In the genomic region with DNA sequence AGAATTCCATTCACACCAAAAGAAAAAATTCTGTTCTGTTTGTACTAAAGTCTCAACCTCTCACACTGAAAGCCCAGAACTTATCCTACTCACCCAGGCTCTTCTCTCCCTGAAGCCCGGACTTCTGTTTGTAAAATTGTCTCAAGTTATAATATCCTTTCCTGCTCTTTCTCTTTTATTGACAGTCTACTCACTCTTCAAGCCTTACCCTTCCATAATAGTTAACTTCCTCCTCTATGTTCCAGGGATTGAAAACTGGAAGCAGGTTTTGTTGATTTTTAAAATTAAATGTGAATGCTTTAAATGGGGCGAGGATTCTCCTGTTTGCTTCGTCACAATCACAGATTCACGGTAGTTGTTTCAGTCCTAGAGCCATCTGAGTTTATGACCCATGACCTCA, we compare ENCODE assay signal across 23 cellular contexts. TPM values are rescaled to one million over a fixed set of nuclear protein-coding genes. Genes with fewer than 3 reads are reported as not detected.
DNase-seq lines count a peak whose midpoint lies in the region; ATAC-seq, FAIRE-seq and TF ChIP-seq lines count a peak whose summit lies in the region.
"Had no signal": no experiment of that assay in that cellular context is flagged by ENCODE, and none has a peak within 500 bp of the region (broad histone marks: within the 10 kb centered on the region; RNA-seq: fewer than 3 reads in every experiment).

No MANE protein-coding gene starts in this region.

- FAIRE-seq in HepG2 (lab: Jason Lieb, UNC) (no peak), astrocyte (lab: Jason Lieb, UNC) (no peak)
- FAIRE-seq: GM18507, H54 had no signal

- H3K4me1 Mint-ChIP-seq in astrocyte (ENCODE audit: low read depth, unreplicated experiment) (peaks cover 45% of the 10 kb centered on the region), neural progenitor cell (no peaks in the 10 kb centered on the region)
- H3K4me1 Mint-ChIP-seq: CD4-positive, CD25-positive, alpha-beta regulatory T cell had no signal

- WGBS in liver: 76% methylated on average over 4 of the region's 4 CpGs
- 46% methylated on average over 4 of the region's 4 CpGs for WGBS in HepG2 (ENCODE audit: low lambda C conversion rate)

- no peak for TF ChIP-seq POLR2A in HepG2 (IDR thresholded peaks at IDR 0.05; ENCODE audit: insufficient read depth in 1 of 2, low read depth in 2 of 2, low read length in 2 of 2)

- no peak for DNase-seq in HepG2 (ENCODE audit: low spot score)
- DNase-seq in astrocyte (ENCODE audit: low read depth): no peak
- DNase-seq in left colon: no peak
- no peak for DNase-seq in left lobe of liver (ENCODE audit: low spot score)
- DNase-seq in HK-2 (ENCODE audit: unreplicated experiment): no peak
- no peak for DNase-seq in neural progenitor cell (ENCODE audit: low spot score)
- DNase-seq in iPS-NIHi7 (ENCODE audit: extremely low spot score): no peak
- DNase-seq: CD4-positive, CD25-positive, alpha-beta regulatory T cell; COR-L47; DMS153; GDM1; KBM-7; NCI-H1092 treated with DMSO at 0.1 percent for 48 hours; NCI-H1436 treated with DMSO at 0.1 percent for 48 hours; NCI-H2081 treated with DMSO at 0.1 percent for 48 hours; NCI-H510A; NCI-H774; NK-92 treated with Interleukin-12 subunit alpha and Interleukin-12 subunit beta, amount 100 ng/mL, for 24 hours; Peyer's patch had no signal

- H3K9me3 Mint-ChIP-seq in astrocyte (ENCODE audit: unreplicated experiment): peaks cover 2% of the 10 kb centered on the region
- H3K9me3 Mint-ChIP-seq in neural progenitor cell: no peaks in the 10 kb centered on the region

- POLR2A ChIA-PET in HepG2 (lab: Yijun Ruan, JAX): no interaction called here

- no peaks in the 10 kb centered on the region for H3K36me3 Mint-ChIP-seq in astrocyte (ENCODE audit: low read depth, unreplicated experiment)
- H3K36me3 Mint-ChIP-seq in neural progenitor cell: no peaks in the 10 kb centered on the region
- H3K36me3 Mint-ChIP-seq: CD4-positive, CD25-positive, alpha-beta regulatory T cell had no signal

- no peaks in the 10 kb centered on the region for H3F3A ChIP-seq in neural progenitor cell (ENCODE audit: low read depth)

- H3K4me3 ChIP-seq in liver (ENCODE audit: low read depth in 1 of 3, low read length in 3 of 3): no peak overlapping the region
- H3K4me3 ChIP-seq in HepG2 (replicated peaks in 1 of 3; ENCODE audit: insufficient read depth in 1 of 3, low read depth in 2 of 3, low read length in 3 of 3): no peak overlapping the region
- no peak overlapping the region for H3K4me3 ChIP-seq in astrocyte (ENCODE audit: insufficient read depth, low read depth, low read length)
- H3K4me3 ChIP-seq in neural progenitor cell: no peak overlapping the region
- H3K4me3 ChIP-seq: Peyer's patch had no signal

- H3K4me3 Mint-ChIP-seq in astrocyte (ENCODE audit: unreplicated experiment): no peak overlapping the region
- H3K4me3 Mint-ChIP-seq in neural progenitor cell: no peak overlapping the region
- H3K4me3 Mint-ChIP-seq: CD4-positive, CD25-positive, alpha-beta regulatory T cell had no signal

- BruUV-seq in HepG2 (replicated peaks; lab: Mats Ljungman, UMichigan): no TSS peak

- CTCF ChIA-PET in HepG2 (lab: Yijun Ruan, JAX; ENCODE audit: low intra/inter-chr PET ratio, low total read pairs): no interaction called here

- H3K27ac Mint-ChIP-seq in astrocyte (ENCODE audit: unreplicated experiment) (peak overlapping the region; percentile 99), neural progenitor cell (no peak overlapping the region)
- H3K27ac Mint-ChIP-seq: CD4-positive, CD25-positive, alpha-beta regulatory T cell had no signal

- H3K4me1 ChIP-seq in liver (ENCODE audit: control insufficient read depth in 4 of 4, insufficient read depth in 4 of 4, low read length in 3 of 4) (peaks cover 0 to 17% (median 2%) of the 10 kb centered on the region in 4 donors), HepG2 (ENCODE audit: insufficient read depth, low read length) (peaks cover 20% of the 10 kb centered on the region), astrocyte (ENCODE audit: insufficient read depth, low read length) (peaks cover 24% of the 10 kb centered on the region), neural progenitor cell (no peaks in the 10 kb centered on the region)
- H3K4me1 ChIP-seq: Peyer's patch had no signal

- intact Hi-C loops in HepG2 (cut with micrococcal nuclease; ENCODE audit: unreplicated experiment): no loop called here
- intact Hi-C loops in left colon (cut with DNase I, micrococcal nuclease): no loop called here

- no peak for ATAC-seq in HepG2
- peak; percentile 68 for ATAC-seq in left colon
- no peak for ATAC-seq in left lobe of liver
- ATAC-seq: SK-N-SH treated with all-trans-retinoic acid at 6 μM for 48 hours had no signal

- peaks cover 0 to 4% (median 0%) of the 10 kb centered on the region in 4 donors for H3K9me3 ChIP-seq in liver (ENCODE audit: control insufficient read depth in 4 of 4, low read length in 3 of 4)
- no peaks in the 10 kb centered on the region for H3K9me3 ChIP-seq in HepG2 (ENCODE audit: low read length)
- H3K9me3 ChIP-seq in astrocyte (ENCODE audit: insufficient read depth, low read depth, low read length): no peaks in the 10 kb centered on the region
- H3K9me3 ChIP-seq in neural progenitor cell (ENCODE audit: low read depth): no peaks in the 10 kb centered on the region
- H3K9me3 ChIP-seq: Peyer's patch had no signal

- in situ Hi-C loops in HepG2 (cut with HindIII; ENCODE audit: extremely low pct_ligation_motif_present, low pct_unique_long_range_greater_than_20kb): no loop called here

- H3K27ac ChIP-seq in liver (ENCODE audit: low read depth in 1 of 2, low read length in 2 of 2) (peak overlapping the region; percentile 80 to 87), HepG2 (ENCODE audit: extremely low read length, insufficient read depth, low read length) (no peak overlapping the region), astrocyte (ENCODE audit: low read depth, low read length) (no peak overlapping the region), neural progenitor cell (no peak overlapping the region)

- H3K36me3 ChIP-seq in liver (ENCODE audit: control insufficient read depth in 4 of 4, insufficient read depth in 3 of 4, low read depth in 1 of 4, low read length in 3 of 4): no peaks in the 10 kb centered on the region
- no peaks in the 10 kb centered on the region for H3K36me3 ChIP-seq in HepG2 (replicated peaks in 1 of 2; ENCODE audit: control insufficient read depth in 1 of 2, insufficient read depth in 2 of 2, low read length in 2 of 2)
- no peaks in the 10 kb centered on the region for H3K36me3 ChIP-seq in astrocyte (ENCODE audit: insufficient read depth, low read length)
- H3K36me3 ChIP-seq in neural progenitor cell: no peaks in the 10 kb centered on the region
- H3K36me3 ChIP-seq: Peyer's patch had no signal

- H4K20me1 ChIP-seq in HepG2 (ENCODE audit: insufficient read depth, low read length) (no peaks in the 10 kb centered on the region), astrocyte (ENCODE audit: insufficient read depth, low read length) (no peaks in the 10 kb centered on the region), neural progenitor cell (ENCODE audit: low read depth) (no peaks in the 10 kb centered on the region)

- TF ChIP-seq CTCF in liver (IDR thresholded peaks at IDR 0.05; ENCODE audit: low read depth, low read length, missing input control): no peak
- TF ChIP-seq CTCF in HepG2 (CRISPR knock-in tag; IDR thresholded peaks at IDR 0.05): no peak
- TF ChIP-seq CTCF in astrocyte (IDR thresholded peaks at IDR 0.05; ENCODE audit: insufficient read depth, low read depth, low read length): no peak
- TF ChIP-seq CTCF in neural progenitor cell (IDR thresholded peaks at IDR 0.05): no peak

- H3K79me2 ChIP-seq in HepG2 (ENCODE audit: insufficient read depth, low read length) (no peaks in the 10 kb centered on the region), astrocyte (ENCODE audit: insufficient read depth, low read length) (no peaks in the 10 kb centered on the region), neural progenitor cell (ENCODE audit: low read depth) (no peaks in the 10 kb centered on the region)

- H3K27me3 ChIP-seq in liver (ENCODE audit: control insufficient read depth in 4 of 4, insufficient read depth in 4 of 4, low read length in 3 of 4) (no peaks in the 10 kb centered on the region), HepG2 (ENCODE audit: control insufficient read depth in 1 of 2, insufficient read depth in 2 of 2, low read length in 2 of 2) (no peaks in the 10 kb centered on the region), astrocyte (ENCODE audit: insufficient read depth, low read length) (no peaks in the 10 kb centered on the region), neural progenitor cell (no peaks in the 10 kb centered on the region)
- H3K27me3 ChIP-seq: Peyer's patch had no signal

- no peak overlapping the region for H2AFZ ChIP-seq in HepG2 (ENCODE audit: low read length)
- H2AFZ ChIP-seq in astrocyte (ENCODE audit: low read depth, low read length): no peak overlapping the region
- no peak overlapping the region for H2AFZ ChIP-seq in neural progenitor cell (replicated peaks)

- no peaks in the 10 kb centered on the region for H3K27me3 Mint-ChIP-seq in astrocyte (ENCODE audit: low read depth, unreplicated experiment)
- H3K27me3 Mint-ChIP-seq in neural progenitor cell (ENCODE audit: insufficient read depth, low read depth): peaks cover 4% of the 10 kb centered on the region

- peak overlapping the region in 1 of 2 donors; percentile 27 for H3K9ac ChIP-seq in liver (ENCODE audit: low read depth in 1 of 2, low read length in 2 of 2)
- no peak overlapping the region for H3K9ac ChIP-seq in HepG2 (ENCODE audit: insufficient read depth, low read depth, low read length)
- no peak overlapping the region for H3K9ac ChIP-seq in astrocyte (ENCODE audit: low read length)
- H3K9ac ChIP-seq in neural progenitor cell: no peak overlapping the region

- TF ChIP-seq RAD21 in liver (IDR thresholded peaks at IDR 0.05) (no peak), HepG2 (CRISPR knock-in tag; IDR thresholded peaks at IDR 0.05) (no peak)

- TF ChIP-seq EP300 in HepG2 (IDR thresholded peaks at IDR 0.05; ENCODE audit: low read depth in 2 of 2, low read length in 2 of 2) (no peak), HepG2 (CRISPR knock-in tag; IDR thresholded peaks at IDR 0.05; ENCODE audit: borderline replicate concordance) (no peak)

- H3K4me2 ChIP-seq in HepG2 (ENCODE audit: low read depth, low read length) (no peak overlapping the region), astrocyte (ENCODE audit: low read length) (no peak overlapping the region), neural progenitor cell (no peak overlapping the region)

RNA-seq across cellular contexts. Expression of a gene that starts 51.7 kb away (rescaled TPM):
- 1 to 10 TPM; 1.2 to 1.6 TPM for total RNA-seq in liver
- polyA plus RNA-seq in liver: 1 to 10 TPM in 1 of 2 donors, under 1 TPM in 1; 0.75 to 1.1 TPM
- total RNA-seq in HepG2 (2016; rRNA removed; fragmentation: Illumina TruSeq; extraction: Trizol): 2.8 and 3.3 TPM in 2 replicates
- 1.2 and 2.0 TPM in 2 replicates for total RNA-seq in HepG2 (2016; cell fraction: cytosol; rRNA removed; fragmentation: Illumina TruSeq; extraction: Trizol; ENCODE audit: low read depth)
- total RNA-seq in HepG2 (2016; cell fraction: insoluble cytoplasmic fraction; rRNA removed; fragmentation: Illumina TruSeq; extraction: Trizol): 3.4 and 3.8 TPM in 2 replicates
- total RNA-seq in HepG2 (2016; cell fraction: membrane; rRNA removed; fragmentation: Illumina TruSeq; extraction: Trizol): 1.9 and 2.1 TPM in 2 replicates
- 3.8 and 6.0 TPM in 2 replicates for total RNA-seq in HepG2 (2016; cell fraction: nucleus; rRNA removed; fragmentation: Illumina TruSeq; extraction: Trizol)
- polyA plus RNA-seq in HepG2 (2011; rRNA removed): 0.78 and 1.1 TPM in 2 replicates
- 0.64 and 0.81 TPM in 2 replicates for polyA plus RNA-seq in HepG2 (2011; cell fraction: cytosol; rRNA removed)
- 0.45 and 0.71 TPM in 2 replicates for polyA plus RNA-seq in HepG2 (2011; cell fraction: nucleus; rRNA removed)
- 2.5 and 3.9 TPM in 2 replicates for polyA plus RNA-seq in HepG2 (2012)
- polyA plus RNA-seq in HepG2 (2016; cell fraction: cytosol; fragmentation: Illumina TruSeq; extraction: Trizol; ENCODE audit: low read depth): 0.85 and 0.99 TPM in 2 replicates
- 4.0 and 4.9 TPM in 2 replicates for polyA plus RNA-seq in HepG2 (2016; cell fraction: insoluble cytoplasmic fraction; fragmentation: Illumina TruSeq; extraction: Trizol; ENCODE audit: low read depth)
- polyA plus RNA-seq in HepG2 (2016; cell fraction: membrane; fragmentation: Illumina TruSeq; extraction: Trizol; ENCODE audit: low read depth): 1.1 and 1.7 TPM in 2 replicates
- polyA plus RNA-seq in HepG2 (2016; cell fraction: nucleus; fragmentation: Illumina TruSeq; extraction: Trizol; ENCODE audit: insufficient read depth, low read depth): 5.2 and 9.4 TPM in 2 replicates
- polyA minus RNA-seq in HepG2 (2011; rRNA and poly(A)+ RNA removed; ENCODE audit: low replicate concordance): 0.18 and 0.44 TPM in 2 replicates
- polyA minus RNA-seq in HepG2 (2011; cell fraction: cytosol; rRNA and poly(A)+ RNA removed): 0.69 and 1.4 TPM in 2 replicates
- polyA minus RNA-seq in HepG2 (2011; cell fraction: nucleus; rRNA and poly(A)+ RNA removed): 4.2 and 4.8 TPM in 2 replicates
- 10.5 and 13.0 TPM in 2 replicates for total RNA-seq in astrocyte
- 10 to 100 TPM in 1 of 2 donors, 1 to 10 TPM in 1; 8.4 to 10.8 TPM for total RNA-seq in left colon
- total RNA-seq in left lobe of liver: 0.58 TPM
- 22.0 and 33.6 TPM in 2 replicates for total RNA-seq in neural progenitor cell (ENCODE audit: low replicate concordance)

Comparison
In these comparisons a context has a peak if more than half of its experiments do, and no peak if none do; other contexts are left out.
1. H3K27ac ChIP-seq: peak in liver (2 of 2); none in HepG2 (single experiment), astrocyte (single experiment) and neural progenitor cell (single experiment).